Comparison of ENCODE assay signal across 13 cellular contexts in genomic region chr22:49026476-49027121, GRCh38.
DNase-seq lines count a peak whose midpoint lies in the region; FAIRE-seq and TF ChIP-seq lines count a peak whose summit lies in the region.
"Had no signal": no experiment of that assay in that cellular context is flagged by ENCODE, and none has a peak within 500 bp of the region (broad histone marks: within the 10 kb centered on the region; RNA-seq: fewer than 3 reads in every experiment).

No MANE protein-coding gene starts in this region.

- peaks cover 18% of the 10 kb centered on the region for H3K27me3 Mint-ChIP-seq in H9 (ENCODE audit: low read depth)
- H3K27me3 Mint-ChIP-seq: activated CD4-positive, alpha-beta memory T cell treated with anti-CD3 and anti-CD28 coated beads, Interleukin-2, amount 10 ng/mL, durations not matched to agents 7 days and 5 days had no signal

- no peak overlapping the region for H3K4ac ChIP-seq in H9 (ENCODE audit: low read depth, low read length)

- H2BK120ac ChIP-seq in H9 (ENCODE audit: low read depth, low read length, poor library complexity, severe bottlenecking), result no peak overlapping the region

- H2BK15ac ChIP-seq in H9 (ENCODE audit: low read depth, low read length), result no peak overlapping the region

- H3K27ac ChIP-seq in H9 (ENCODE audit: insufficient read length, low read depth, low read length), result no peak overlapping the region
- H3K27ac ChIP-seq: thyroid gland had no signal

- H3K36me3 Mint-ChIP-seq in H9 (ENCODE audit: insufficient read depth in 1 of 3, low read depth in 3 of 3), result no peaks in the 10 kb centered on the region

- no peak overlapping the region for H3K4me2 ChIP-seq in H9 (ENCODE audit: insufficient read depth, insufficient read length, low read length)

- TF ChIP-seq CTCF in H9 (conservative IDR thresholded peaks at IDR 0.05) (peak; percentile 64), BE2C (IDR thresholded peaks at IDR 0.05; ENCODE audit: low read depth, low read length) (no peak)

- H3K36me3 ChIP-seq in BE2C, result no peaks in the 10 kb centered on the region
- H3K36me3 ChIP-seq: thyroid gland had no signal

- no peaks in the 10 kb centered on the region for H3K4me1 Mint-ChIP-seq in H9
- H3K4me1 Mint-ChIP-seq: activated CD4-positive, alpha-beta memory T cell treated with anti-CD3 and anti-CD28 coated beads, Interleukin-2, amount 10 ng/mL, durations not matched to agents 7 days and 5 days had no signal

- no peak overlapping the region for H3K9ac ChIP-seq in H9 (ENCODE audit: extremely low read depth, insufficient read length, low read length)

- H3K18ac ChIP-seq in H9 (ENCODE audit: insufficient read length, low read depth, low read length), result no peak overlapping the region

- H3K9me3 Mint-ChIP-seq in H9, result peaks cover 4% of the 10 kb centered on the region in 2 experiments; a peak in 3 of 5 replicates
- H3K9me3 Mint-ChIP-seq: activated CD4-positive, alpha-beta memory T cell treated with anti-CD3 and anti-CD28 coated beads, Interleukin-2, amount 10 ng/mL, durations not matched to agents 7 days and 5 days had no signal

- H3K14ac ChIP-seq in H9 (ENCODE audit: insufficient read depth, low read length), result no peak overlapping the region

- H3K4me3 ChIP-seq in BE2C (ENCODE audit: low read depth, low read length), result no peak overlapping the region
- H3K4me3 ChIP-seq: thyroid gland had no signal

- DNase-seq in DMS114 treated with DMSO at 0.1 percent for 48 hours (lab: John Stamatoyannopoulos, UW; ENCODE audit: unreplicated experiment), result peak; percentile 1
- DNase-seq in H9, result peak; percentile 58
- peak; percentile 33 for DNase-seq in SW480 (ENCODE audit: low spot score)
- DNase-seq in midbrain (lab: John Stamatoyannopoulos, UW), result peak; percentile 40
- DNase-seq in H54 (ENCODE audit: insufficient read length, low spot score), result no peak
- no peak for DNase-seq in NCI-H2227 treated with DMSO at 0.1 percent for 48 hours (lab: John Stamatoyannopoulos, UW)
- no peak for DNase-seq in BE2C
- DNase-seq in AG20443 (ENCODE audit: low spot score), result no peak
- DNase-seq: activated CD4-positive, alpha-beta memory T cell treated with anti-CD3 and anti-CD28 coated beads, Interleukin-2, amount 10 ng/mL, durations not matched to agents 7 days and 5 days; activated naive CD4-positive, alpha-beta T cell treated with Interleukin-2 at 50 U/mL for 16 hours; NCI-H526 treated with DMSO at 0.1 percent for 48 hours; thyroid gland had no signal

- no peak overlapping the region for H2BK5ac ChIP-seq in H9 (ENCODE audit: insufficient read length, low read length)

- no peak overlapping the region for H4K5ac ChIP-seq in H9 (ENCODE audit: insufficient read length, low read depth, low read length)

- no peak for TF ChIP-seq POLR2A in H54 (IDR thresholded peaks at IDR 0.05; ENCODE audit: low read depth, low read length)

- no peak overlapping the region for H4K8ac ChIP-seq in H9 (replicated peaks; ENCODE audit: insufficient read length, low read depth, low read length)

- H2BK12ac ChIP-seq in H9 (ENCODE audit: insufficient read length, low read depth, low read length), result no peak overlapping the region

- no peaks in the 10 kb centered on the region for H3K79me1 ChIP-seq in H9 (ENCODE audit: insufficient read depth, low read depth, low read length, poor library complexity, severe bottlenecking)

- H3K27me3 ChIP-seq in H9 (ENCODE audit: insufficient read depth, low read length), result no peaks in the 10 kb centered on the region
- no peaks in the 10 kb centered on the region for H3K27me3 ChIP-seq in BE2C
- H3K27me3 ChIP-seq: thyroid gland had no signal

- H4K20me1 ChIP-seq in H9 (ENCODE audit: control insufficient read depth, insufficient read depth, insufficient read length), result no peaks in the 10 kb centered on the region

- H3K4me3 Mint-ChIP-seq in H9, result no peak overlapping the region
- H3K4me3 Mint-ChIP-seq: activated CD4-positive, alpha-beta memory T cell treated with anti-CD3 and anti-CD28 coated beads, Interleukin-2, amount 10 ng/mL, durations not matched to agents 7 days and 5 days had no signal

- H3K79me2 ChIP-seq in H9 (ENCODE audit: insufficient read depth, low read length), result no peaks in the 10 kb centered on the region

- no peaks in the 10 kb centered on the region for H3K23me2 ChIP-seq in H9 (ENCODE audit: insufficient read length, low read depth, low read length, poor library complexity, severe bottlenecking)

- H3K4me1 ChIP-seq in H9 (ENCODE audit: insufficient read depth, low read length), result no peaks in the 10 kb centered on the region
- H3K4me1 ChIP-seq in BE2C, result no peaks in the 10 kb centered on the region
- H3K4me1 ChIP-seq: thyroid gland had no signal

- H4K91ac ChIP-seq in H9 (ENCODE audit: insufficient read length, low read depth, low read length), result no peak overlapping the region

- H2BK20ac ChIP-seq in H9 (ENCODE audit: low read depth, low read length, poor library complexity, severe bottlenecking), result no peak overlapping the region

- FAIRE-seq in H54 (lab: Jason Lieb, UNC), result no peak
- FAIRE-seq: GM19239 had no signal

- no peak overlapping the region for H3K56ac ChIP-seq in H9 (ENCODE audit: insufficient read length, low read depth, low read length)

- no peak overlapping the region for H2AFZ ChIP-seq in H9 (ENCODE audit: low read length)

- H3K27ac Mint-ChIP-seq in H9, result no peak overlapping the region
- H3K27ac Mint-ChIP-seq: activated CD4-positive, alpha-beta memory T cell treated with anti-CD3 and anti-CD28 coated beads, Interleukin-2, amount 10 ng/mL, durations not matched to agents 7 days and 5 days had no signal

- H3K9me3 ChIP-seq in H9 (ENCODE audit: control insufficient read depth, low read depth, low read length), result no peaks in the 10 kb centered on the region
- no peaks in the 10 kb centered on the region; the same call in 1 of the 2 replicates for H3K9me3 ChIP-seq in BE2C
- H3K9me3 ChIP-seq: thyroid gland had no signal

- no peak overlapping the region for H2AK5ac ChIP-seq in H9 (ENCODE audit: insufficient read length, low read length)

- WGBS in H9 (ENCODE audit: extremely low coverage, insufficient read length, low lambda C conversion rate), result no CpG with 5 or more reads among the region's 9 CpGs

- H3T11ph ChIP-seq in H9 (ENCODE audit: low read length), result no peak overlapping the region

- H3K23ac ChIP-seq in H9 (ENCODE audit: insufficient read length, low read depth, low read length), result no peak overlapping the region

Comparison
In these comparisons a context has a peak if more than half of its experiments do, and no peak if none do; other contexts are left out.
1. DNase-seq: peak in DMS114 treated with DMSO at 0.1 percent for 48 hours (single experiment), H9 (single experiment), SW480 (single experiment) and midbrain (single experiment); none in H54 (single experiment), NCI-H2227 treated with DMSO at 0.1 percent for 48 hours (single experiment), BE2C (single experiment) and AG20443 (single experiment).